ENCODE assay signal across 1 cellular context in genomic region chr17:35808962-35809854, GRCh38.
A peak's percentile ranks its signal among the peaks of the same experiment; 100 is the strongest.
TF ChIP-seq lines count a peak whose summit lies in the region.

Gene TAF15, plus strand, starts transcription at chr17:35809484. Its CDS starts 86 bp downstream, at chr17:35809570.

TF ChIP-seq in K562, 482 proteins besides CTCF, POLR2A, EP300 and RAD21 (continued from another document and continues in another):
- no peak for TF ChIP-seq ZHX1 (conservative IDR thresholded peaks at IDR 0.05; ENCODE audit: low read length)
- peak; percentile 62 for TF ChIP-seq TFAP4 (CRISPR knock-in tag; IDR thresholded peaks at IDR 0.05; ENCODE audit: borderline replicate concordance)
- TF ChIP-seq, protein P1, sequence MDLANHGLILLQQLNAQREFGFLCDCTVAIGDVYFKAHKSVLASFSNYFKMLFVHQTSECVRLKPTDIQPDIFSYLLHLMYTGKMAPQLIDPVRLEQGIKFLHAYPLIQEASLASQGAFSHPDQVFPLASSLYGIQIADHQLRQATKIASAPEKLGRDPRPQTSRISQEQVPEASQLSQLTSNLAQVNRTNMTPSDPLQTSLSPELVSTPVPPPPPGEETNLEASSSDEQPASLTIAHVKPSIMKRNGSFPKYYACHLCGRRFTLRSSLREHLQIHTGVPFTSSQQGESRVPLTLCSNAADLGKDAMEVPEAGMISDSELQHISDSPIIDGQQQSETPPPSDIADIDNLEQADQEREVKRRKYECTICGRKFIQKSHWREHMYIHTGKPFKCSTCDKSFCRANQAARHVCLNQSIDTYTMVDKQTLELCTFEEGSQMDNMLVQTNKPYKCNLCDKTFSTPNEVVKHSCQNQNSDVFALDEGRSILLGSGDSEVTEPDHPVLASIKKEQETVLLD (IDR thresholded peaks at IDR 0.05) = no peak
- TF ChIP-seq SMAD1 (IDR thresholded peaks at IDR 0.05; ENCODE audit: low read depth, low read length, partially characterized antibody) = peak; percentile 68
- 0 out of 2 replicates have a peak, but pooled peaks have one; percentile 30 for TF ChIP-seq CEBPB (tag; IDR thresholded peaks at IDR 0.05)
- TF ChIP-seq DLX4 (CRISPR knock-in tag; IDR thresholded peaks at IDR 0.05) = no peak
- peak; percentile 28 for TF ChIP-seq SAP30 (IDR thresholded peaks at IDR 0.05; ENCODE audit: borderline replicate concordance, insufficient read depth, low read depth, low read length, poor library complexity, severe bottlenecking)
- TF ChIP-seq PRMT5 (CRISPR knock-in tag; IDR thresholded peaks at IDR 0.05) = 0 out of 2 replicates have a peak, but pooled peaks have one; percentile 57
- 0 out of 2 replicates have a peak, but pooled peaks have one; percentile 29 for TF ChIP-seq HIVEP1 (CRISPR knock-in tag; IDR thresholded peaks at IDR 0.05)
- 0 out of 2 replicates have a peak, but pooled peaks have one; percentile 6 for TF ChIP-seq ZNF239 (CRISPR knock-in tag; IDR thresholded peaks at IDR 0.05)
- TF ChIP-seq MCM2 (IDR thresholded peaks at IDR 0.05; ENCODE audit: low read depth) = no peak
- TF ChIP-seq, protein P2, sequence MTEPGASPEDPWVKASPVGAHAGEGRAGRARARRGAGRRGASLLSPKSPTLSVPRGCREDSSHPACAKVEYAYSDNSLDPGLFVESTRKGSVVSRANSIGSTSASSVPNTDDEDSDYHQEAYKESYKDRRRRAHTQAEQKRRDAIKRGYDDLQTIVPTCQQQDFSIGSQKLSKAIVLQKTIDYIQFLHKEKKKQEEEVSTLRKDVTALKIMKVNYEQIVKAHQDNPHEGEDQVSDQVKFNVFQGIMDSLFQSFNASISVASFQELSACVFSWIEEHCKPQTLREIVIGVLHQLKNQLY (CRISPR knock-in tag; conservative IDR thresholded peaks at IDR 0.05) = peak in 1 of 2 experiments; percentile 75; a peak in 1 of 4 replicates
- peak; percentile 95 for TF ChIP-seq TAF7 (tag; IDR thresholded peaks at IDR 0.05)
- peak; percentile 63 for TF ChIP-seq HMGN3 (IDR thresholded peaks at IDR 0.05; ENCODE audit: borderline replicate concordance, extremely low read depth, insufficient read length, low read depth, low read length)
- peak; percentile 92 for TF ChIP-seq RB1 (IDR thresholded peaks at IDR 0.05; ENCODE audit: low read depth)
- TF ChIP-seq U2AF1 (optimal IDR thresholded peaks at IDR 0.05; ENCODE audit: low read depth, low read length) = peak; percentile 86
- peak; percentile 24 for TF ChIP-seq BRD9 (IDR thresholded peaks at IDR 0.05; ENCODE audit: low read depth, partially characterized antibody)
- TF ChIP-seq PHB (CRISPR knock-in tag; IDR thresholded peaks at IDR 0.05) = 0 out of 2 replicates have a peak, but pooled peaks have one; percentile 57
- peak; percentile 14 for TF ChIP-seq PHF21A (IDR thresholded peaks at IDR 0.05; ENCODE audit: borderline replicate concordance, low read depth)
- TF ChIP-seq KLF6 (CRISPR knock-in tag; IDR thresholded peaks at IDR 0.05; ENCODE audit: borderline replicate concordance) = peak; percentile 45; the same call in 1 of the 2 replicates
- no peak for TF ChIP-seq PYGO2 (tag; IDR thresholded peaks at IDR 0.05)
- TF ChIP-seq HNRNPLL (IDR thresholded peaks at IDR 0.05; ENCODE audit: low read depth, low read length, poor library complexity, severe bottlenecking) = peak; percentile 78
- no peak for TF ChIP-seq ZNF124 (CRISPR knock-in tag; IDR thresholded peaks at IDR 0.05)
- no peak; the same call in 1 of the 2 replicates for TF ChIP-seq TCF7 (IDR thresholded peaks at IDR 0.05; ENCODE audit: borderline replicate concordance)
- peak; percentile 55; the same call in 1 of the 2 replicates for TF ChIP-seq ELF4 (CRISPR knock-in tag; IDR thresholded peaks at IDR 0.05)
- 0 out of 2 replicates have a peak, but pooled peaks have one; percentile 38 for TF ChIP-seq ZNF165 (CRISPR knock-in tag; IDR thresholded peaks at IDR 0.05; ENCODE audit: borderline replicate concordance)
- peak; percentile 100 for TF ChIP-seq POLR2G (IDR thresholded peaks at IDR 0.05; ENCODE audit: low read depth, low read length)
- 0 out of 2 replicates have a peak, but pooled peaks have one; percentile 0 for TF ChIP-seq SMARCA4 (IDR thresholded peaks at IDR 0.05)
- TF ChIP-seq, protein P3, sequence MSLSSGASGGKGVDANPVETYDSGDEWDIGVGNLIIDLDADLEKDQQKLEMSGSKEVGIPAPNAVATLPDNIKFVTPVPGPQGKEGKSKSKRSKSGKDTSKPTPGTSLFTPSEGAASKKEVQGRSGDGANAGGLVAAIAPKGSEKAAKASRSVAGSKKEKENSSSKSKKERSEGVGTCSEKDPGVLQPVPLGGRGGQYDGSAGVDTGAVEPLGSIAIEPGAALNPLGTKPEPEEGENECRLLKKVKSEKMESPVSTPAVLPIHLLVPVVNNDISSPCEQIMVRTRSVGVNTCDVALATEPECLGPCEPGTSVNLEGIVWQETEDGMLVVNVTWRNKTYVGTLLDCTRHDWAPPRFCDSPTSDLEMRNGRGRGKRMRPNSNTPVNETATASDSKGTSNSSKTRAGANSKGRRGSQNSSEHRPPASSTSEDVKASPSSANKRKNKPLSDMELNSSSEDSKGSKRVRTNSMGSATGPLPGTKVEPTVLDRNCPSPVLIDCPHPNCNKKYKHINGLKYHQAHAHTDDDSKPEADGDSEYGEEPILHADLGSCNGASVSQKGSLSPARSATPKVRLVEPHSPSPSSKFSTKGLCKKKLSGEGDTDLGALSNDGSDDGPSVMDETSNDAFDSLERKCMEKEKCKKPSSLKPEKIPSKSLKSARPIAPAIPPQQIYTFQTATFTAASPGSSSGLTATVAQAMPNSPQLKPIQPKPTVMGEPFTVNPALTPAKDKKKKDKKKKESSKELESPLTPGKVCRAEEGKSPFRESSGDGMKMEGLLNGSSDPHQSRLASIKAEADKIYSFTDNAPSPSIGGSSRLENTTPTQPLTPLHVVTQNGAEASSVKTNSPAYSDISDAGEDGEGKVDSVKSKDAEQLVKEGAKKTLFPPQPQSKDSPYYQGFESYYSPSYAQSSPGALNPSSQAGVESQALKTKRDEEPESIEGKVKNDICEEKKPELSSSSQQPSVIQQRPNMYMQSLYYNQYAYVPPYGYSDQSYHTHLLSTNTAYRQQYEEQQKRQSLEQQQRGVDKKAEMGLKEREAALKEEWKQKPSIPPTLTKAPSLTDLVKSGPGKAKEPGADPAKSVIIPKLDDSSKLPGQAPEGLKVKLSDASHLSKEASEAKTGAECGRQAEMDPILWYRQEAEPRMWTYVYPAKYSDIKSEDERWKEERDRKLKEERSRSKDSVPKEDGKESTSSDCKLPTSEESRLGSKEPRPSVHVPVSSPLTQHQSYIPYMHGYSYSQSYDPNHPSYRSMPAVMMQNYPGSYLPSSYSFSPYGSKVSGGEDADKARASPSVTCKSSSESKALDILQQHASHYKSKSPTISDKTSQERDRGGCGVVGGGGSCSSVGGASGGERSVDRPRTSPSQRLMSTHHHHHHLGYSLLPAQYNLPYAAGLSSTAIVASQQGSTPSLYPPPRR (CRISPR knock-in tag; IDR thresholded peaks at IDR 0.05; ENCODE audit: borderline replicate concordance) = no peak
- no peak for TF ChIP-seq ZNF507 (tag; conservative IDR thresholded peaks at IDR 0.05)
- peak; percentile 97 for TF ChIP-seq POLR2AphosphoS5 (IDR thresholded peaks at IDR 0.05; ENCODE audit: control insufficient read depth, insufficient read depth, low read depth, low read length)
- TF ChIP-seq MYBL2 (IDR thresholded peaks at IDR 0.05; ENCODE audit: low read depth) = peak; percentile 44
- no peak for TF ChIP-seq MYBL2 (CRISPR knock-in tag; IDR thresholded peaks at IDR 0.05; ENCODE audit: borderline replicate concordance)
- 0 out of 2 replicates have a peak, but pooled peaks have one; percentile 25 for TF ChIP-seq ZBTB17 (CRISPR knock-in tag; IDR thresholded peaks at IDR 0.05)
- TF ChIP-seq, protein P4, sequence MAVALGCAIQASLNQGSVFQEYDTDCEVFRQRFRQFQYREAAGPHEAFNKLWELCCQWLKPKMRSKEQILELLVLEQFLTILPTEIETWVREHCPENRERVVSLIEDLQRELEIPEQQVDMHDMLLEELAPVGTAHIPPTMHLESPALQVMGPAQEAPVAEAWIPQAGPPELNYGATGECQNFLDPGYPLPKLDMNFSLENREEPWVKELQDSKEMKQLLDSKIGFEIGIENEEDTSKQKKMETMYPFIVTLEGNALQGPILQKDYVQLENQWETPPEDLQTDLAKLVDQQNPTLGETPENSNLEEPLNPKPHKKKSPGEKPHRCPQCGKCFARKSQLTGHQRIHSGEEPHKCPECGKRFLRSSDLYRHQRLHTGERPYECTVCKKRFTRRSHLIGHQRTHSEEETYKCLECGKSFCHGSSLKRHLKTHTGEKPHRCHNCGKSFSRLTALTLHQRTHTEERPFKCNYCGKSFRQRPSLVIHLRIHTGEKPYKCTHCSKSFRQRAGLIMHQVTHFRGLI (CRISPR knock-in tag; IDR thresholded peaks at IDR 0.05) = 0 out of 2 replicates have a peak, but pooled peaks have one; percentile 22
- TF ChIP-seq EGR1 (conservative IDR thresholded peaks at IDR 0.05) = no peak
- TF ChIP-seq GTF3C2 (IDR thresholded peaks at IDR 0.05; ENCODE audit: borderline replicate concordance, extremely low read depth, insufficient read length) = no peak
- peak; percentile 30; the same call in 1 of the 2 replicates for TF ChIP-seq ZNF24 (IDR thresholded peaks at IDR 0.05)
- peak; percentile 80 for TF ChIP-seq KDM2B (CRISPR knock-in tag; IDR thresholded peaks at IDR 0.05)
- no peak for TF ChIP-seq ZNF707 (CRISPR knock-in tag; conservative IDR thresholded peaks at IDR 0.05)
- no peak for TF ChIP-seq ZNF586 (CRISPR knock-in tag; conservative IDR thresholded peaks at IDR 0.05)
- 0 out of 2 replicates have a peak, but pooled peaks have one; percentile 2 for TF ChIP-seq KLF13 (tag; IDR thresholded peaks at IDR 0.05; ENCODE audit: borderline replicate concordance, low read depth)
- TF ChIP-seq SREBF2 (CRISPR knock-in tag; IDR thresholded peaks at IDR 0.05) = no peak
- 0 out of 2 replicates have a peak, but pooled peaks have one; percentile 42 for TF ChIP-seq GTF2A2 (tag; IDR thresholded peaks at IDR 0.05)
- TF ChIP-seq HDAC6 (IDR thresholded peaks at IDR 0.05; ENCODE audit: low read depth, low read length) = no peak
